9 cellular contexts compared by ENCODE assay signal in the genomic region with DNA sequence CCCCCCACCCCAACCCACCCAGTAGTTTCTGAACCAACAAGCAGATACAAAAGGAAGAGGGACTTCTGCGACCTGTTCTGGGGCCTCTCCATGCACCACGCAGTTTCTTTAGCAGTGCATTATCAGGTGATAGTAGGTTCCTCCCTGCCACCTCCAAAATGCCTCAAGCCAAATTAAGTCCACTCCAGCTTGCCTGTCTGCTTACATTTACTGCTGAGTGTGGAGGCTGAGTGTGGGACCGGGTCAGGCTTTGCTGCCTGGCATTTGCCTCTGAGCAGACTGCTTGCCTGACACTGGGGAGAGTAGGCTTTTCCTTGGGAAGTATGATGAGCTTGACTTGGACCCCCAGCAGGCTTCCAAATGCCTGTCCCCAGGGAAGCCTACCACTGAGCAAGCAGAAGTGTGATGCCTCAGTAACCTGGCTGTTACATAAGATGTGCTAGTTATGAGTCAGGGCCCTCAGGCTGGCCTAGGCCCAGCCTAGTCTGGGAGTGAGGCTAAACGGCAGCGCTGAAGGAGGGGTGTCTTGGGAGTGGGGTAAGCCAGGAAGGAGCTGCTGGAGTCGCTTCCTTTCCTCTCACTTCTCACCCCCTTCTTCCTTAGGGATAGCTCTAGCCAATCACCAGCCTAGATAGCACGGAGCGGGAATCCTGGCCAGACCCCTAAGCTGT. TPM values are rescaled to one million over a fixed set of nuclear protein-coding genes. Genes with fewer than 3 reads are reported as not detected.
A peak's percentile ranks its signal among the peaks of the same experiment; 100 is the strongest.
DNase-seq lines count a peak whose midpoint lies in the region; ATAC-seq, FAIRE-seq and TF ChIP-seq lines count a peak whose summit lies in the region.
"Had no signal": no experiment of that assay in that cellular context is flagged by ENCODE, and none has a peak within 500 bp of the region (broad histone marks: within the 10 kb centered on the region; RNA-seq: fewer than 3 reads in every experiment).

No MANE protein-coding gene starts in this region.

- H3K27me3 ChIP-seq in right lobe of liver (no peaks in the 10 kb centered on the region), HepG2 (ENCODE audit: control insufficient read depth in 1 of 2, insufficient read depth in 2 of 2, low read length in 2 of 2) (no peaks in the 10 kb centered on the region), kidney epithelial cell (ENCODE audit: control insufficient read depth, insufficient read depth, low read length) (no peaks in the 10 kb centered on the region), neuronal stem cell (ENCODE audit: control insufficient read depth in 3 of 3, insufficient read depth in 3 of 3, low read depth in 1 of 3, low read length in 3 of 3) (peaks cover 0 to 47% (median 0%) of the 10 kb centered on the region in 3 experiments)

- no peak overlapping the region for H2BK15ac ChIP-seq in neuronal stem cell (ENCODE audit: low read length)

- H3K14ac ChIP-seq in neuronal stem cell (ENCODE audit: low read length) = no peak overlapping the region

- H3K23ac ChIP-seq in neuronal stem cell (ENCODE audit: low read depth, low read length, poor library complexity) = no peak overlapping the region

- POLR2A ChIA-PET in HepG2 (lab: Yijun Ruan, JAX) = no interaction called here

- H3K27ac ChIP-seq in right lobe of liver (no peak overlapping the region), HepG2 (ENCODE audit: extremely low read length, insufficient read depth, low read length) (no peak overlapping the region), neuronal stem cell (replicated peaks; ENCODE audit: low read length) (no peak overlapping the region)
- H3K27ac ChIP-seq: KMS-11 had no signal

- no peak for TF ChIP-seq EP300 in HepG2 (IDR thresholded peaks at IDR 0.05; ENCODE audit: low read depth in 2 of 2, low read length in 2 of 2)
- TF ChIP-seq EP300 in HepG2 (CRISPR knock-in tag; IDR thresholded peaks at IDR 0.05; ENCODE audit: borderline replicate concordance) = no peak

- TF ChIP-seq RAD21 in HepG2 (CRISPR knock-in tag; IDR thresholded peaks at IDR 0.05) = no peak

- DNase-seq in right lobe of liver (no peak), HepG2 (ENCODE audit: low spot score) (no peak), brain pericyte (ENCODE audit: low read depth, low spot score) (peak; percentile 4), kidney epithelial cell (ENCODE audit: low read depth) (peak; percentile 41), neuronal stem cell (ENCODE audit: low spot score) (no peak), NCI-H1930 (lab: John Stamatoyannopoulos, UW) (no peak), nucleus accumbens (lab: John Stamatoyannopoulos, UW) (no peak), inferior parietal cortex (ENCODE audit: extremely low spot score) (no peak)

- CTCF ChIA-PET in HepG2 (lab: Yijun Ruan, JAX; ENCODE audit: low intra/inter-chr PET ratio, low total read pairs) = no interaction called here

- no peaks in the 10 kb centered on the region for H4K20me1 ChIP-seq in HepG2 (ENCODE audit: insufficient read depth, low read length)

- H3K4me2 ChIP-seq in HepG2 (ENCODE audit: low read depth, low read length) (no peak overlapping the region), neuronal stem cell (ENCODE audit: insufficient read depth, low read length, poor library complexity, severe bottlenecking) (no peak overlapping the region)
- H3K4me2 ChIP-seq: KMS-11 had no signal

- ATAC-seq in right lobe of liver = peak in 3 of 4 donors; percentile 32 to 53 (median 35)
- ATAC-seq in HepG2 = no peak

- WGBS in right lobe of liver (ENCODE audit: insufficient coverage, low coverage, low lambda C conversion rate, missing lambda C conversion rate) = 76% methylated on average over 7 of the region's 8 CpGs
- WGBS in HepG2 (ENCODE audit: low lambda C conversion rate) = 40% methylated on average over 2 of the region's 8 CpGs
- no CpG with 5 or more reads among the region's 8 CpGs for WGBS in neuronal stem cell (ENCODE audit: extremely low coverage in 2 of 2, insufficient read length in 2 of 2, insufficient replicate concordance in 1 of 2), 2 donors

- H3K4me1 ChIP-seq in right lobe of liver = no peaks in the 10 kb centered on the region
- H3K4me1 ChIP-seq in HepG2 (ENCODE audit: insufficient read depth, low read length) = no peaks in the 10 kb centered on the region
- H3K4me1 ChIP-seq in neuronal stem cell (ENCODE audit: control insufficient read depth in 2 of 2, insufficient read depth in 1 of 2, low read depth in 1 of 2, low read length in 2 of 2) = no peaks in the 10 kb centered on the region

- no peak overlapping the region for H2BK12ac ChIP-seq in neuronal stem cell (ENCODE audit: low read length)

- no peak overlapping the region for H4K91ac ChIP-seq in neuronal stem cell (ENCODE audit: low read depth, low read length, poor library complexity)

- H2AK5ac ChIP-seq in neuronal stem cell (ENCODE audit: low read depth, low read length) = no peak overlapping the region

- H3K79me1 ChIP-seq in neuronal stem cell (ENCODE audit: low read depth, low read length) = no peaks in the 10 kb centered on the region

- H3K18ac ChIP-seq in neuronal stem cell (ENCODE audit: low read length) = no peak overlapping the region

- no peak overlapping the region for H3K4ac ChIP-seq in neuronal stem cell (ENCODE audit: low read length)

- TF ChIP-seq POLR2A in right lobe of liver (IDR thresholded peaks at IDR 0.05) (no peak), HepG2 (IDR thresholded peaks at IDR 0.05; ENCODE audit: insufficient read depth in 1 of 2, low read depth in 2 of 2, low read length in 2 of 2) (no peak)

- BruUV-seq in HepG2 (replicated peaks; lab: Mats Ljungman, UMichigan) = no TSS peak

- H3K4me3 ChIP-seq in right lobe of liver (no peak overlapping the region), HepG2 (replicated peaks in 1 of 3; ENCODE audit: insufficient read depth in 1 of 3, low read depth in 2 of 3, low read length in 3 of 3) (no peak overlapping the region), kidney epithelial cell (ENCODE audit: low read depth, low read length) (no peak overlapping the region), neuronal stem cell (ENCODE audit: low read length in 2 of 2) (no peak overlapping the region)

- H3K9ac ChIP-seq in HepG2 (ENCODE audit: insufficient read depth, low read depth, low read length) (no peak overlapping the region), neuronal stem cell (ENCODE audit: low read depth, low read length, poor library complexity) (no peak overlapping the region)
- H3K9ac ChIP-seq: KMS-11 had no signal

- H3K9me3 ChIP-seq in right lobe of liver (no peaks in the 10 kb centered on the region), HepG2 (ENCODE audit: low read length) (no peaks in the 10 kb centered on the region), neuronal stem cell (replicated peaks in 1 of 2; ENCODE audit: control insufficient read depth in 2 of 2, insufficient read depth in 1 of 2, low read depth in 1 of 2, low read length in 2 of 2) (no peaks in the 10 kb centered on the region)

- H2BK5ac ChIP-seq in neuronal stem cell (ENCODE audit: low read length) = no peak overlapping the region

- no peak overlapping the region for H2BK120ac ChIP-seq in neuronal stem cell (ENCODE audit: low read depth, low read length)

- H3K36me3 ChIP-seq in right lobe of liver (peaks cover 0 to 2% (median 0%) of the 10 kb centered on the region in 4 donors), HepG2 (replicated peaks in 1 of 2; ENCODE audit: control insufficient read depth in 1 of 2, insufficient read depth in 2 of 2, low read length in 2 of 2) (no peaks in the 10 kb centered on the region), kidney epithelial cell (ENCODE audit: control insufficient read depth, insufficient read depth, low read length) (no peaks in the 10 kb centered on the region), neuronal stem cell (replicated peaks in 1 of 2; ENCODE audit: control insufficient read depth in 2 of 2, insufficient read depth in 2 of 2, low read length in 2 of 2) (no peaks in the 10 kb centered on the region)

- H2AFZ ChIP-seq in HepG2 (ENCODE audit: low read length) = no peak overlapping the region
- H2AFZ ChIP-seq in neuronal stem cell (ENCODE audit: low read length) = no peak overlapping the region

- no peak for TF ChIP-seq CTCF in right lobe of liver (IDR thresholded peaks at IDR 0.05)
- no peak for TF ChIP-seq CTCF in HepG2 (CRISPR knock-in tag; IDR thresholded peaks at IDR 0.05)
- no peak for TF ChIP-seq CTCF in kidney epithelial cell (IDR thresholded peaks at IDR 0.05; ENCODE audit: insufficient read depth, low read length, poor library complexity, severe bottlenecking)

- in situ Hi-C loops in HepG2 (cut with HindIII; ENCODE audit: extremely low pct_ligation_motif_present, low pct_unique_long_range_greater_than_20kb) = no loop called here

- no peaks in the 10 kb centered on the region for H3K79me2 ChIP-seq in HepG2 (ENCODE audit: insufficient read depth, low read length)

- intact Hi-C loops in right lobe of liver (cut with DNase I) = no loop called here
- intact Hi-C loops in HepG2 (cut with micrococcal nuclease; ENCODE audit: unreplicated experiment) = no loop called here

- no peak for FAIRE-seq in HepG2 (lab: Jason Lieb, UNC)

- H4K8ac ChIP-seq in neuronal stem cell (ENCODE audit: low read depth, low read length) = no peak overlapping the region

RNA-seq across cellular contexts. Expression of gene TSC22D3, which starts 9.0 kb away (rescaled TPM):
- 100 to 1,000 TPM in 2 of 6 experiments, 10 to 100 TPM in 3, 1 to 10 TPM in 1; 7.4 to 118 (median 60.3) TPM for total RNA-seq in right lobe of liver
- total RNA-seq in HepG2 (2016; rRNA removed; fragmentation: Illumina TruSeq; extraction: Trizol) = 0.42 and 0.82 TPM in 2 replicates
- total RNA-seq in HepG2 (2016; cell fraction: cytosol; rRNA removed; fragmentation: Illumina TruSeq; extraction: Trizol; ENCODE audit: low read depth) = 0.20 and 0.26 TPM in 2 replicates
- total RNA-seq in HepG2 (2016; cell fraction: insoluble cytoplasmic fraction; rRNA removed; fragmentation: Illumina TruSeq; extraction: Trizol) = 0.88 and 1.1 TPM in 2 replicates
- 0.87 and 1.00 TPM in 2 replicates for total RNA-seq in HepG2 (2016; cell fraction: membrane; rRNA removed; fragmentation: Illumina TruSeq; extraction: Trizol)
- 0.96 and 1.3 TPM in 2 replicates for total RNA-seq in HepG2 (2016; cell fraction: nucleus; rRNA removed; fragmentation: Illumina TruSeq; extraction: Trizol)
- 1.5 and 1.9 TPM in 2 replicates for polyA plus RNA-seq in HepG2 (2011; rRNA removed)
- polyA plus RNA-seq in HepG2 (2011; cell fraction: cytosol; rRNA removed) = 1.5 and 2.0 TPM in 2 replicates
- 2.1 and 3.0 TPM in 2 replicates for polyA plus RNA-seq in HepG2 (2011; cell fraction: nucleus; rRNA removed)
- 0.66 and 5.9 TPM in 2 replicates for polyA plus RNA-seq in HepG2 (2012)
- polyA plus RNA-seq in HepG2 (2016; cell fraction: cytosol; fragmentation: Illumina TruSeq; extraction: Trizol; ENCODE audit: low read depth) = 0.26 and 0.36 TPM in 2 replicates
- 0.88 and 1.0 TPM in 2 replicates for polyA plus RNA-seq in HepG2 (2016; cell fraction: insoluble cytoplasmic fraction; fragmentation: Illumina TruSeq; extraction: Trizol; ENCODE audit: low read depth)
- 0.31 and 0.46 TPM in 2 replicates for polyA plus RNA-seq in HepG2 (2016; cell fraction: membrane; fragmentation: Illumina TruSeq; extraction: Trizol; ENCODE audit: low read depth)
- 0.88 and 0.94 TPM in 2 replicates for polyA plus RNA-seq in HepG2 (2016; cell fraction: nucleus; fragmentation: Illumina TruSeq; extraction: Trizol; ENCODE audit: insufficient read depth, low read depth)
- 0.92 and 43.9 TPM in 2 replicates for polyA minus RNA-seq in HepG2 (2011; rRNA and poly(A)+ RNA removed; ENCODE audit: low replicate concordance)
- 2.8 and 3.3 TPM in 2 replicates for polyA minus RNA-seq in HepG2 (2011; cell fraction: cytosol; rRNA and poly(A)+ RNA removed)
- 3.6 and 5.1 TPM in 2 replicates for polyA minus RNA-seq in HepG2 (2011; cell fraction: nucleus; rRNA and poly(A)+ RNA removed)
- 69.0 and 75.0 TPM in 2 replicates for total RNA-seq in kidney epithelial cell
- 33.5 TPM for polyA plus RNA-seq in neuronal stem cell (2013, experiment 1 of 2)
- 31.5 TPM for polyA plus RNA-seq in neuronal stem cell (2013, experiment 2 of 2)

RNA-seq across cellular contexts. Expression of gene NCBP2L, which starts 10.9 kb away (rescaled TPM):
- not detected for total RNA-seq in right lobe of liver
- total RNA-seq in HepG2 (2016; rRNA removed; fragmentation: Illumina TruSeq; extraction: Trizol) = not detected in 2 replicates
- total RNA-seq in HepG2 (2016; cell fraction: cytosol; rRNA removed; fragmentation: Illumina TruSeq; extraction: Trizol; ENCODE audit: low read depth) = not detected in 2 replicates
- total RNA-seq in HepG2 (2016; cell fraction: insoluble cytoplasmic fraction; rRNA removed; fragmentation: Illumina TruSeq; extraction: Trizol) = not detected in 2 replicates
- total RNA-seq in HepG2 (2016; cell fraction: membrane; rRNA removed; fragmentation: Illumina TruSeq; extraction: Trizol) = not detected in 2 replicates
- not detected in 2 replicates for total RNA-seq in HepG2 (2016; cell fraction: nucleus; rRNA removed; fragmentation: Illumina TruSeq; extraction: Trizol)
- not detected in 2 replicates for polyA plus RNA-seq in HepG2 (2011; rRNA removed)
- polyA plus RNA-seq in HepG2 (2011; cell fraction: cytosol; rRNA removed) = not detected in 2 replicates
- polyA plus RNA-seq in HepG2 (2011; cell fraction: nucleus; rRNA removed) = not detected in 2 replicates
- polyA plus RNA-seq in HepG2 (2012) = not detected in 2 replicates
- not detected in 2 replicates for polyA plus RNA-seq in HepG2 (2016; cell fraction: cytosol; fragmentation: Illumina TruSeq; extraction: Trizol; ENCODE audit: low read depth)
- polyA plus RNA-seq in HepG2 (2016; cell fraction: insoluble cytoplasmic fraction; fragmentation: Illumina TruSeq; extraction: Trizol; ENCODE audit: low read depth) = not detected in 2 replicates
- not detected in 2 replicates for polyA plus RNA-seq in HepG2 (2016; cell fraction: membrane; fragmentation: Illumina TruSeq; extraction: Trizol; ENCODE audit: low read depth)
- not detected in 2 replicates for polyA plus RNA-seq in HepG2 (2016; cell fraction: nucleus; fragmentation: Illumina TruSeq; extraction: Trizol; ENCODE audit: insufficient read depth, low read depth)
- polyA minus RNA-seq in HepG2 (2011; rRNA and poly(A)+ RNA removed; ENCODE audit: low replicate concordance) = not detected in 2 replicates
- polyA minus RNA-seq in HepG2 (2011; cell fraction: cytosol; rRNA and poly(A)+ RNA removed) = not detected in 2 replicates
- polyA minus RNA-seq in HepG2 (2011; cell fraction: nucleus; rRNA and poly(A)+ RNA removed) = not detected in 2 replicates
- total RNA-seq in kidney epithelial cell = not detected in 2 replicates
- not detected for polyA plus RNA-seq in neuronal stem cell (2013, experiment 1 of 2)
- not detected for polyA plus RNA-seq in neuronal stem cell (2013, experiment 2 of 2)

RNA-seq across cellular contexts. Expression of gene MID2, which starts 59.1 kb away (rescaled TPM):
- total RNA-seq in right lobe of liver (10 to 100 TPM in 4 of 6 experiments, 1 to 10 TPM in 2; 6.3 to 13.8 (median 11.8) TPM), HepG2 (2016; rRNA removed; fragmentation: Illumina TruSeq; extraction: Trizol) (0.09 TPM in 1 of 2 replicates, not detected in the other), kidney epithelial cell (14.2 and 18.6 TPM in 2 replicates)
- not detected in 2 replicates for total RNA-seq in HepG2 (2016; cell fraction: cytosol; rRNA removed; fragmentation: Illumina TruSeq; extraction: Trizol; ENCODE audit: low read depth)
- 0.13 TPM in 1 of 2 replicates, not detected in the other for total RNA-seq in HepG2 (2016; cell fraction: insoluble cytoplasmic fraction; rRNA removed; fragmentation: Illumina TruSeq; extraction: Trizol)
- total RNA-seq in HepG2 (2016; cell fraction: membrane; rRNA removed; fragmentation: Illumina TruSeq; extraction: Trizol) = 0.17 and 0.19 TPM in 2 replicates
- total RNA-seq in HepG2 (2016; cell fraction: nucleus; rRNA removed; fragmentation: Illumina TruSeq; extraction: Trizol) = not detected in 2 replicates
- polyA plus RNA-seq in HepG2 (2011; rRNA removed) = 0.05 TPM in 1 of 2 replicates, not detected in the other
- polyA plus RNA-seq in HepG2 (2011; cell fraction: cytosol; rRNA removed) = 0.03 and 0.05 TPM in 2 replicates
- polyA plus RNA-seq in HepG2 (2011; cell fraction: nucleus; rRNA removed) = not detected in 2 replicates
- polyA plus RNA-seq in HepG2 (2012) = 0.08 TPM in 1 of 2 replicates, not detected in the other
- polyA plus RNA-seq in HepG2 (2016; cell fraction: cytosol; fragmentation: Illumina TruSeq; extraction: Trizol; ENCODE audit: low read depth) = not detected in 2 replicates
- polyA plus RNA-seq in HepG2 (2016; cell fraction: insoluble cytoplasmic fraction; fragmentation: Illumina TruSeq; extraction: Trizol; ENCODE audit: low read depth) = not detected in 2 replicates
- 0.08 and 0.09 TPM in 2 replicates for polyA plus RNA-seq in HepG2 (2016; cell fraction: membrane; fragmentation: Illumina TruSeq; extraction: Trizol; ENCODE audit: low read depth)
- not detected in 2 replicates for polyA plus RNA-seq in HepG2 (2016; cell fraction: nucleus; fragmentation: Illumina TruSeq; extraction: Trizol; ENCODE audit: insufficient read depth, low read depth)
- 0.78 and 28.0 TPM in 2 replicates for polyA minus RNA-seq in HepG2 (2011; rRNA and poly(A)+ RNA removed; ENCODE audit: low replicate concordance)
- not detected in 2 replicates for polyA minus RNA-seq in HepG2 (2011; cell fraction: cytosol; rRNA and poly(A)+ RNA removed)
- 0.26 TPM in 1 of 2 replicates, not detected in the other for polyA minus RNA-seq in HepG2 (2011; cell fraction: nucleus; rRNA and poly(A)+ RNA removed)
- 1.5 TPM for polyA plus RNA-seq in neuronal stem cell (2013, experiment 1 of 2)
- 1.7 TPM for polyA plus RNA-seq in neuronal stem cell (2013, experiment 2 of 2)

Comparison
In these comparisons a context has a peak if more than half of its experiments do, and no peak if none do; other contexts are left out.
1. RNA of gene MID2, which starts 59.1 kb away (total RNA-seq): 14.2 to 18.6 TPM in kidney epithelial cell and 6.3 to 13.8 TPM in right lobe of liver; 0.09 to 0.19 TPM in HepG2; every median in the first group is over 4 times any median in the second.
2. DNase-seq: peak in brain pericyte (single experiment) and kidney epithelial cell (single experiment); none in right lobe of liver (0 of 3), HepG2 (single experiment), neuronal stem cell (single experiment), NCI-H1930 (0 of 2), nucleus accumbens (0 of 56) and inferior parietal cortex (single experiment).